8 cellular contexts compared by ENCODE assay signal in the genomic region with DNA sequence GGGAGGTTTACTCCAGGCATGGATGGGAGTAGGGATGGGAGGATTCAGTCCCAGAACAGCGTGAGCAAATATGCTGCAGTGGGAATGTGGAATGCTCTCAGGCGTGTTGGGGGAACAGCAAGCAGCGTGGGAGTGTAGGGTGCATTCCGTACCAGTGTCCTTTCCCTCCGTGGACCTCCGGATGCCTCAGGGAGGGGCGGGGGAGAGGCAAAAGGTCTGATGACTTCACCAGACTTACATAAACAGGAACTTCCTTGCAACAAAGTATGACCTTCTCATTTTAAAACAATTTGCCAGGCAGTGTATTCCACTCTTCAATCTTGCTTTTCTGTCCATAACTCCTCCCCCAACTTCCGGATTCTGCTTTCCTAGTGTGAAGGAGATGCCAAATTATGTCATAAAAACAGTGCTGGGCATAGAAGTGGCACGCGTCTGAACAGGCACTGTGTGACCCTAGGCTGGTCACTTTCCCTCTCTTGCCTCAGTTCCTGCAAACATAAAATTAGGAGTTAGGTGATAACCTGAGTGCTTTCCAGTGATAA. TPM values are rescaled to one million over a fixed set of nuclear protein-coding genes. Genes with fewer than 3 reads are reported as not detected.
DNase-seq lines count a peak whose midpoint lies in the region; ATAC-seq and TF ChIP-seq lines count a peak whose summit lies in the region.

No MANE protein-coding gene starts in this region.

- peaks cover 9% of the 10 kb centered on the region; the same call in 1 of the 2 replicates for H3K36me3 Mint-ChIP-seq in WTC11

- no peaks in the 10 kb centered on the region for H3K36me3 ChIP-seq in PC-3 (ENCODE audit: low read depth, low read length)
- H3K36me3 ChIP-seq in muscle layer of duodenum (ENCODE audit: control insufficient read depth in 1 of 2, insufficient read depth in 2 of 2, low read length in 2 of 2) = no peaks in the 10 kb centered on the region

- peak overlapping the region; percentile 22 for H3K4me3 ChIP-seq in AG04450 (ENCODE audit: low read depth, low read length)
- H3K4me3 ChIP-seq in PC-3 (ENCODE audit: low read length) = no peak overlapping the region
- H3K4me3 ChIP-seq in muscle layer of duodenum (ENCODE audit: low read depth in 1 of 2, low read length in 2 of 2) = peak overlapping the region in 1 of 2 donors; percentile 10

- H3K4me1 ChIP-seq in PC-3 (ENCODE audit: insufficient read depth, low read length) (peaks cover 31% of the 10 kb centered on the region), muscle layer of duodenum (ENCODE audit: control insufficient read depth in 1 of 2, insufficient read depth in 2 of 2, low read length in 2 of 2) (peaks cover 8 to 25% of the 10 kb centered on the region in 2 donors)

- no TSS peak for BruUV-seq in PC-3 (replicated peaks; lab: Mats Ljungman, UMichigan)

- peak; percentile 92 for DNase-seq in AG04450 (ENCODE audit: low read depth, low spot score)
- DNase-seq in PC-3 = peak; percentile 40
- DNase-seq in epithelial cell of prostate (ENCODE audit: low read depth, low spot score) = no peak
- no peak for DNase-seq in LoVo (ENCODE audit: low spot score)
- DNase-seq in G401 (ENCODE audit: low spot score) = no peak
- DNase-seq in WTC11 (ENCODE audit: low spot score) = no peak

- H3K9me3 ChIP-seq in AG04450 (ENCODE audit: control insufficient read depth, insufficient read depth, low read length) (peaks cover 4% of the 10 kb centered on the region; the same call in 1 of the 2 replicates), PC-3 (ENCODE audit: low read length) (no peaks in the 10 kb centered on the region), muscle layer of duodenum (ENCODE audit: control insufficient read depth in 1 of 2, low read length in 2 of 2) (no peaks in the 10 kb centered on the region)

- H3K4me1 Mint-ChIP-seq in WTC11 = peaks cover 38% of the 10 kb centered on the region

- no peak overlapping the region for H3K9ac ChIP-seq in PC-3 (ENCODE audit: low read length)

- H3F3A ChIP-seq in PC-3 (ENCODE audit: low read length, unreplicated experiment) = no peaks in the 10 kb centered on the region

- POLR2A ChIA-PET in AG04450 (lab: Yijun Ruan, JAX) = interaction anchor here (0.6 kb wide), 1 partner anchor 156 kb away, joined by 3 read pairs; no protein-coding TSS in a partner anchor
- POLR2A ChIA-PET in PC-3 (lab: Charles Lee; ENCODE audit: unreplicated experiment) = no interaction called here
- POLR2A ChIA-PET in WTC11 (lab: Charles Lee) = no interaction called here

- no peak overlapping the region for H3K4me3 Mint-ChIP-seq in WTC11

- no peak for TF ChIP-seq CTCF in AG04450 (IDR thresholded peaks at IDR 0.05; ENCODE audit: low read depth, low read length)
- TF ChIP-seq CTCF in PC-3 (conservative IDR thresholded peaks at IDR 0.05; ENCODE audit: low read depth, low read length) = no peak
- no peak for TF ChIP-seq CTCF in WTC11 (IDR thresholded peaks at IDR 0.05)

- peak overlapping the region; percentile 52 for H3K4me2 ChIP-seq in PC-3 (ENCODE audit: low read length)

- H3K9me3 Mint-ChIP-seq in WTC11 = peaks cover 11% of the 10 kb centered on the region

- H3K79me2 ChIP-seq in PC-3 (ENCODE audit: low read length) = no peaks in the 10 kb centered on the region

- CTCF ChIA-PET in AG04450 (lab: Charles Lee) = interaction anchor here (0.9 to 1.6 kb wide), 2 partner anchors 16 to 32 kb away, joined by 3 to 4 read pairs; no protein-coding TSS in a partner anchor
- CTCF ChIA-PET in PC-3 (lab: Charles Lee) = no interaction called here
- CTCF ChIA-PET in WTC11 (lab: Charles Lee) = no interaction called here

- in situ Hi-C loops in G401 (cut with HindIII; ENCODE audit: low sequenced_read_pairs) = no loop called here

- peak overlapping the region; percentile 5; the same call in 1 of the 2 replicates for H2AFZ ChIP-seq in PC-3 (ENCODE audit: low read length)

- H4K20me1 ChIP-seq in PC-3 (ENCODE audit: low read length) = no peaks in the 10 kb centered on the region

- H3K27ac Mint-ChIP-seq in WTC11 = no peak overlapping the region; the same call in 1 of the 2 replicates

- no peaks in the 10 kb centered on the region for H3K27me3 Mint-ChIP-seq in WTC11 (ENCODE audit: low read depth)

- peak; percentile 4; the same call in 1 of the 2 replicates for ATAC-seq in PC-3
- no peak for ATAC-seq in HG03095 (IDR thresholded peaks at IDR 0.05; ENCODE audit: unreplicated experiment)
- ATAC-seq in WTC11 = no peak; the same call in 1 of the 2 replicates

- peak overlapping the region; percentile 94 for H3K27ac ChIP-seq in AG04450 (ENCODE audit: low read depth, low read length)
- H3K27ac ChIP-seq in PC-3 (ENCODE audit: low read length) = no peak overlapping the region
- H3K27ac ChIP-seq in epithelial cell of prostate = peak overlapping the region; percentile 81
- peak overlapping the region; percentile 60 for H3K27ac ChIP-seq in muscle layer of duodenum (ENCODE audit: low read length)

- intact Hi-C loops in PC-3 (cut with micrococcal nuclease) = no loop called here

- H3K27me3 ChIP-seq in AG04450 (ENCODE audit: control insufficient read depth, insufficient read depth, low read length) (no peaks in the 10 kb centered on the region), PC-3 (ENCODE audit: low read length) (no peaks in the 10 kb centered on the region), muscle layer of duodenum (ENCODE audit: low read depth, low read length) (no peaks in the 10 kb centered on the region)

- H3K9me2 ChIP-seq in PC-3 (replicated peaks; ENCODE audit: low read length) = no peaks in the 10 kb centered on the region

TF ChIP-seq in WTC11, 78 proteins besides CTCF, POLR2A, EP300 and RAD21 (continues in another document):
- no peak for TF ChIP-seq NFYB (CRISPR knock-in tag; conservative IDR thresholded peaks at IDR 0.05; ENCODE audit: low read depth)
- TF ChIP-seq, protein P1, sequence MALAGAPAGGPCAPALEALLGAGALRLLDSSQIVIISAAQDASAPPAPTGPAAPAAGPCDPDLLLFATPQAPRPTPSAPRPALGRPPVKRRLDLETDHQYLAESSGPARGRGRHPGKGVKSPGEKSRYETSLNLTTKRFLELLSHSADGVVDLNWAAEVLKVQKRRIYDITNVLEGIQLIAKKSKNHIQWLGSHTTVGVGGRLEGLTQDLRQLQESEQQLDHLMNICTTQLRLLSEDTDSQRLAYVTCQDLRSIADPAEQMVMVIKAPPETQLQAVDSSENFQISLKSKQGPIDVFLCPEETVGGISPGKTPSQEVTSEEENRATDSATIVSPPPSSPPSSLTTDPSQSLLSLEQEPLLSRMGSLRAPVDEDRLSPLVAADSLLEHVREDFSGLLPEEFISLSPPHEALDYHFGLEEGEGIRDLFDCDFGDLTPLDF (CRISPR knock-in tag; IDR thresholded peaks at IDR 0.05) = no peak
- TF ChIP-seq, protein P2, sequence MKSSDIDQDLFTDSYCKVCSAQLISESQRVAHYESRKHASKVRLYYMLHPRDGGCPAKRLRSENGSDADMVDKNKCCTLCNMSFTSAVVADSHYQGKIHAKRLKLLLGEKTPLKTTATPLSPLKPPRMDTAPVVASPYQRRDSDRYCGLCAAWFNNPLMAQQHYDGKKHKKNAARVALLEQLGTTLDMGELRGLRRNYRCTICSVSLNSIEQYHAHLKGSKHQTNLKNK (CRISPR knock-in tag; IDR thresholded peaks at IDR 0.05) = no peak
- TF ChIP-seq FOXK1 (CRISPR knock-in tag; IDR thresholded peaks at IDR 0.05) = no peak
- TF ChIP-seq SOX15 (CRISPR knock-in tag; IDR thresholded peaks at IDR 0.05) = no peak
- TF ChIP-seq, protein P3, sequence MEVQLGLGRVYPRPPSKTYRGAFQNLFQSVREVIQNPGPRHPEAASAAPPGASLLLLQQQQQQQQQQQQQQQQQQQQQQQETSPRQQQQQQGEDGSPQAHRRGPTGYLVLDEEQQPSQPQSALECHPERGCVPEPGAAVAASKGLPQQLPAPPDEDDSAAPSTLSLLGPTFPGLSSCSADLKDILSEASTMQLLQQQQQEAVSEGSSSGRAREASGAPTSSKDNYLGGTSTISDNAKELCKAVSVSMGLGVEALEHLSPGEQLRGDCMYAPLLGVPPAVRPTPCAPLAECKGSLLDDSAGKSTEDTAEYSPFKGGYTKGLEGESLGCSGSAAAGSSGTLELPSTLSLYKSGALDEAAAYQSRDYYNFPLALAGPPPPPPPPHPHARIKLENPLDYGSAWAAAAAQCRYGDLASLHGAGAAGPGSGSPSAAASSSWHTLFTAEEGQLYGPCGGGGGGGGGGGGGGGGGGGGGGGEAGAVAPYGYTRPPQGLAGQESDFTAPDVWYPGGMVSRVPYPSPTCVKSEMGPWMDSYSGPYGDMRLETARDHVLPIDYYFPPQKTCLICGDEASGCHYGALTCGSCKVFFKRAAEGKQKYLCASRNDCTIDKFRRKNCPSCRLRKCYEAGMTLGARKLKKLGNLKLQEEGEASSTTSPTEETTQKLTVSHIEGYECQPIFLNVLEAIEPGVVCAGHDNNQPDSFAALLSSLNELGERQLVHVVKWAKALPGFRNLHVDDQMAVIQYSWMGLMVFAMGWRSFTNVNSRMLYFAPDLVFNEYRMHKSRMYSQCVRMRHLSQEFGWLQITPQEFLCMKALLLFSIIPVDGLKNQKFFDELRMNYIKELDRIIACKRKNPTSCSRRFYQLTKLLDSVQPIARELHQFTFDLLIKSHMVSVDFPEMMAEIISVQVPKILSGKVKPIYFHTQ (CRISPR knock-in tag; IDR thresholded peaks at IDR 0.05) = no peak
- TF ChIP-seq ZNF423 (CRISPR knock-in tag; IDR thresholded peaks at IDR 0.05) = no peak
- TF ChIP-seq PRRX2 (CRISPR knock-in tag; IDR thresholded peaks at IDR 0.05) = no peak
- TF ChIP-seq, protein P4, sequence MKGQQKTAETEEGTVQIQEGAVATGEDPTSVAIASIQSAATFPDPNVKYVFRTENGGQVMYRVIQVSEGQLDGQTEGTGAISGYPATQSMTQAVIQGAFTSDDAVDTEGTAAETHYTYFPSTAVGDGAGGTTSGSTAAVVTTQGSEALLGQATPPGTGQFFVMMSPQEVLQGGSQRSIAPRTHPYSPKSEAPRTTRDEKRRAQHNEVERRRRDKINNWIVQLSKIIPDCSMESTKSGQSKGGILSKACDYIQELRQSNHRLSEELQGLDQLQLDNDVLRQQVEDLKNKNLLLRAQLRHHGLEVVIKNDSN (CRISPR knock-in tag; IDR thresholded peaks at IDR 0.05) = no peak
- no peak for TF ChIP-seq GTF2I (CRISPR knock-in tag; conservative IDR thresholded peaks at IDR 0.05)

RNA-seq across cellular contexts. Expression of a gene that starts 36.9 kb away (rescaled TPM):
- polyA plus RNA-seq in AG04450 (2011; rRNA removed) = 3,563 and 3,667 TPM in 2 replicates
- 742 and 782 TPM in 2 replicates for polyA minus RNA-seq in AG04450 (2011; rRNA and poly(A)+ RNA removed)
- 1,848 and 2,472 TPM in 2 replicates for total RNA-seq in PC-3 (2014; rRNA removed)
- 1,405 and 2,009 TPM in 2 replicates for total RNA-seq in G401 (2014; rRNA removed; shearing (Covaris generic))
- total RNA-seq in WTC11 (2021) = 3,135 to 3,488 TPM (median 3,463 TPM) in 3 replicates

Comparison
In these comparisons a context has a peak if more than half of its experiments do, and no peak if none do; other contexts are left out.
1. DNase-seq: peak in AG04450 (single experiment) and PC-3 (single experiment); none in epithelial cell of prostate (single experiment), LoVo (single experiment), G401 (single experiment) and WTC11 (single experiment).